Comparison of ENCODE assay signal across 13 cellular contexts in genomic region chr11:117074122-117074521, GRCh38. TPM values are rescaled to one million over a fixed set of nuclear protein-coding genes. Genes with fewer than 3 reads are reported as not detected.
DNase-seq lines count a peak whose midpoint lies in the region; ATAC-seq, FAIRE-seq and TF ChIP-seq lines count a peak whose summit lies in the region.
"Had no signal": no experiment of that assay in that cellular context is flagged by ENCODE, and none has a peak within 500 bp of the region (broad histone marks: within the 10 kb centered on the region; RNA-seq: fewer than 3 reads in every experiment).

No MANE protein-coding gene starts in this region.

- peaks cover 83% of the 10 kb centered on the region for H4K20me1 ChIP-seq in astrocyte (ENCODE audit: insufficient read depth, low read length)

- H3K36me3 Mint-ChIP-seq in astrocyte (ENCODE audit: low read depth, unreplicated experiment) = no peaks in the 10 kb centered on the region

- H3K27ac ChIP-seq in astrocyte (ENCODE audit: low read depth, low read length) (no peak overlapping the region), psoas muscle (peak overlapping the region; percentile 79)
- H3K27ac ChIP-seq: tibial artery had no signal

- H3K4me1 ChIP-seq in astrocyte (ENCODE audit: insufficient read depth, low read length) (peaks cover 12% of the 10 kb centered on the region), psoas muscle (peaks cover 66% of the 10 kb centered on the region)

- peak overlapping the region; percentile 71 for H3K27ac Mint-ChIP-seq in astrocyte (ENCODE audit: unreplicated experiment)

- H3K27me3 ChIP-seq in astrocyte (ENCODE audit: insufficient read depth, low read length) (no peaks in the 10 kb centered on the region), psoas muscle (ENCODE audit: insufficient read depth in 3 of 3, low read length in 2 of 3) (no peaks in the 10 kb centered on the region)
- H3K27me3 ChIP-seq: tibial artery had no signal

- intact Hi-C loops in psoas muscle (cut with DNase I) = no loop called here

- H3K36me3 ChIP-seq in astrocyte (ENCODE audit: insufficient read depth, low read length) = no peaks in the 10 kb centered on the region
- no peaks in the 10 kb centered on the region for H3K36me3 ChIP-seq in psoas muscle (ENCODE audit: insufficient read depth in 1 of 2, low read depth in 1 of 2)
- H3K36me3 ChIP-seq: tibial artery had no signal

- H2AFZ ChIP-seq in astrocyte (ENCODE audit: low read depth, low read length) = no peak overlapping the region

- H3K9me3 ChIP-seq in astrocyte (ENCODE audit: insufficient read depth, low read depth, low read length) (no peaks in the 10 kb centered on the region), psoas muscle (no peaks in the 10 kb centered on the region)
- H3K9me3 ChIP-seq: tibial artery had no signal

- H3K79me2 ChIP-seq in astrocyte (ENCODE audit: insufficient read depth, low read length) = peaks cover 26% of the 10 kb centered on the region

- H3K4me3 ChIP-seq in astrocyte (ENCODE audit: insufficient read depth, low read depth, low read length) = no peak overlapping the region
- H3K4me3 ChIP-seq in psoas muscle = no peak overlapping the region
- H3K4me3 ChIP-seq: tibial artery had no signal

- no peak overlapping the region for H3K4me3 Mint-ChIP-seq in astrocyte (ENCODE audit: unreplicated experiment)

- DNase-seq in GM12891 (ENCODE audit: insufficient read length, low spot score) (no peak), NOMO-1 treated with DMSO at 0.1 percent for 48 hours (lab: John Stamatoyannopoulos, UW; ENCODE audit: unreplicated experiment) (peak; percentile 57), astrocyte (ENCODE audit: low read depth) (no peak), psoas muscle (no peak)
- no peak for DNase-seq in activated CD4-positive, CD25-positive, alpha-beta regulatory T cell treated with anti-CD3 and anti-CD28 coated beads, Interleukin-2, amount 50 U/mL, for 72 hours
- DNase-seq: amygdala; effector CD8-positive, alpha-beta T cell; kidney; NCI-H2081; tibial artery had no signal

- no peaks in the 10 kb centered on the region for H3K9me3 Mint-ChIP-seq in astrocyte (ENCODE audit: unreplicated experiment)

- H3K27me3 Mint-ChIP-seq in astrocyte (ENCODE audit: low read depth, unreplicated experiment) = no peaks in the 10 kb centered on the region

- TF ChIP-seq CTCF in astrocyte (IDR thresholded peaks at IDR 0.05; ENCODE audit: insufficient read depth, low read depth, low read length) (no peak), psoas muscle (IDR thresholded peaks at IDR 0.05) (no peak)

- H3K4me2 ChIP-seq in astrocyte (ENCODE audit: low read length) = no peak overlapping the region

- FAIRE-seq in GM12891 (lab: Jason Lieb, UNC) (no peak), astrocyte (lab: Jason Lieb, UNC) (no peak)
- FAIRE-seq: frontal cortex, kidney had no signal

- peaks cover 55% of the 10 kb centered on the region for H3K4me1 Mint-ChIP-seq in astrocyte (ENCODE audit: low read depth, unreplicated experiment)

- ATAC-seq in psoas muscle (peak in 1 of 4 donors; percentile 18), GM21367 (IDR thresholded peaks at IDR 0.05; ENCODE audit: unreplicated experiment) (no peak), HG02970 (IDR thresholded peaks at IDR 0.05; ENCODE audit: low FRiP score, unreplicated experiment) (no peak)

- no peak for TF ChIP-seq POLR2A in GM12891 (IDR thresholded peaks at IDR 0.05; ENCODE audit: low read depth, low read length)

- H3K9ac ChIP-seq in astrocyte (ENCODE audit: low read length) = no peak overlapping the region

TF ChIP-seq in GM12891, 5 proteins besides CTCF, POLR2A, EP300 and RAD21:
- TF ChIP-seq SPI1 (IDR thresholded peaks at IDR 0.05; ENCODE audit: low read depth, low read length) (peak; percentile 44), TAF1 (IDR thresholded peaks at IDR 0.05; ENCODE audit: low read depth, low read length) (no peak)

RNA-seq across cellular contexts. Expression of gene SIK3, which starts 24.1 kb away (rescaled TPM):
- polyA plus RNA-seq in GM12891 (2012; ENCODE audit: low read depth, missing spikeins) = 10.8 TPM
- total RNA-seq in astrocyte (31.8 and 34.4 TPM in 2 replicates), psoas muscle (10 to 100 TPM; 39.8 to 47.4 (median 42.8) TPM)
- 10 to 100 TPM; 16.3 to 22.2 (median 18.8) TPM for polyA plus RNA-seq in psoas muscle
